In genomic region chr12:54879579-54879978, GRCh38 we compare ENCODE assay signal across 14 cellular contexts. TPM values are rescaled to one million over a fixed set of nuclear protein-coding genes. Genes with fewer than 3 reads are reported as not detected.
"Had no signal": no experiment of that assay in that cellular context is flagged by ENCODE, and none has a peak within 500 bp of the region (broad histone marks: within the 10 kb centered on the region; RNA-seq: fewer than 3 reads in every experiment).

No MANE protein-coding gene starts in this region.

- H3K4me1 ChIP-seq: adrenal gland, neural progenitor cell, thyroid gland had no signal

- H3K36me3 ChIP-seq: adrenal gland, neural progenitor cell, ovary, thyroid gland had no signal

- H3K4me3 Mint-ChIP-seq: neural progenitor cell had no signal

- H3K27ac Mint-ChIP-seq: neural progenitor cell had no signal

- H3K27me3 ChIP-seq: adrenal gland, neural progenitor cell, ovary, thyroid gland had no signal

- H3K4me3 ChIP-seq: adrenal gland, neural progenitor cell, ovary, thyroid gland had no signal

- H3K36me3 Mint-ChIP-seq: neural progenitor cell had no signal

- H3K27ac ChIP-seq: adrenal gland, neural progenitor cell, ovary, thyroid gland had no signal

- H3K9me3 ChIP-seq: ovary, thyroid gland had no signal

- DNase-seq: activated CD4-positive, alpha-beta T cell treated with anti-CD3 and anti-CD28 coated beads, Interleukin-2, amount 50 U/mL, for 1 hour; activated CD4-positive, CD25-positive, alpha-beta regulatory T cell; central memory CD4-positive, alpha-beta T cell; cortex of kidney; effector CD8-positive, alpha-beta T cell; hippocampal formation; ovary; retina; stimulated activated CD4-positive, alpha-beta T cell treated with anti-CD3 and anti-CD28 coated beads, Interleukin-4, amount 100 ng/mL, for 1 hour; stimulated activated CD8-positive, alpha-beta memory T cell treated with anti-CD3 and anti-CD28 coated beads, Interleukin-4, amount 100 ng/mL, for 48 hours; T-helper 2 cell; thyroid gland had no signal

RNA-seq across cellular contexts. Expression of gene MUCL1, which starts 25.3 kb away (rescaled TPM):
- total RNA-seq: thyroid gland had no signal
- polyA plus RNA-seq: adrenal gland had no signal
